ENCODE assay signal across 12 cellular contexts in genomic region chr2:64260093-64260808, GRCh38.
DNase-seq lines count a peak whose midpoint lies in the region; ATAC-seq and TF ChIP-seq lines count a peak whose summit lies in the region.
"Had no signal": no experiment of that assay in that cellular context is flagged by ENCODE, and none has a peak within 500 bp of the region (broad histone marks: within the 10 kb centered on the region; RNA-seq: fewer than 3 reads in every experiment).

No MANE protein-coding gene starts in this region.

- DNase-seq in left ventricle myocardium inferior = no peak
- DNase-seq in left ventricle myocardium superior = no peak
- DNase-seq in RWPE2 (ENCODE audit: low spot score) = no peak
- DNase-seq in lower lobe of right lung = no peak
- DNase-seq in uterus = no peak
- no peak for DNase-seq in H7
- DNase-seq: foreskin melanocyte; NCI-H187 treated with DMSO at 0.1 percent for 48 hours; stimulated activated naive CD4-positive, alpha-beta T cell treated with Interleukin-2 at 50 U/mL for 16 hours had no signal

- no peak for TF ChIP-seq POLR2A in uterus (IDR thresholded peaks at IDR 0.05)

- H3K36me3 ChIP-seq in left ventricle myocardium inferior (no peaks in the 10 kb centered on the region), RWPE2 (ENCODE audit: low read depth) (no peaks in the 10 kb centered on the region), lower lobe of right lung (no peaks in the 10 kb centered on the region), uterus (no peaks in the 10 kb centered on the region), H7 (replicated peaks; ENCODE audit: control insufficient read depth, insufficient read depth, low read length) (peaks cover 21% of the 10 kb centered on the region)

- H3K4me3 ChIP-seq in left ventricle myocardium inferior (no peak overlapping the region), RWPE2 (ENCODE audit: severe bottlenecking) (no peak overlapping the region), lower lobe of right lung (no peak overlapping the region), uterus (no peak overlapping the region), H7 (ENCODE audit: insufficient read depth, low read depth, low read length) (no peak overlapping the region)
- H3K4me3 ChIP-seq: smooth muscle cell had no signal

- intact Hi-C loops in left ventricle myocardium inferior (cut with micrococcal nuclease) (no loop called here), left ventricle myocardium superior (cut with micrococcal nuclease) (no loop called here), lower lobe of right lung (cut with DNase I) (no loop called here), uterus (cut with DNase I; ENCODE audit: low total_unique reads) (no loop called here)

- no peaks in the 10 kb centered on the region for H3K27me3 ChIP-seq in left ventricle myocardium inferior (ENCODE audit: low read depth)
- no peaks in the 10 kb centered on the region for H3K27me3 ChIP-seq in RWPE2 (ENCODE audit: insufficient read depth, poor library complexity, severe bottlenecking)
- H3K27me3 ChIP-seq in lower lobe of right lung (ENCODE audit: low read depth) = no peaks in the 10 kb centered on the region
- no peaks in the 10 kb centered on the region for H3K27me3 ChIP-seq in uterus
- no peaks in the 10 kb centered on the region for H3K27me3 ChIP-seq in H7 (ENCODE audit: control insufficient read depth, insufficient read depth, low read length)

- no peak for TF ChIP-seq CTCF in left ventricle myocardium inferior (IDR thresholded peaks at IDR 0.05; ENCODE audit: borderline replicate concordance)
- no peak for TF ChIP-seq CTCF in RWPE2 (IDR thresholded peaks at IDR 0.05; ENCODE audit: poor library complexity, severe bottlenecking)
- no peak for TF ChIP-seq CTCF in lower lobe of right lung (IDR thresholded peaks at IDR 0.05)
- no peak for TF ChIP-seq CTCF in uterus (IDR thresholded peaks at IDR 0.05)

- peaks cover 49% of the 10 kb centered on the region for H3K4me1 ChIP-seq in left ventricle myocardium inferior
- H3K4me1 ChIP-seq in RWPE2 (ENCODE audit: insufficient read depth, poor library complexity, severe bottlenecking) = peaks cover 24% of the 10 kb centered on the region
- H3K4me1 ChIP-seq in lower lobe of right lung = peaks cover 21% of the 10 kb centered on the region
- no peaks in the 10 kb centered on the region for H3K4me1 ChIP-seq in uterus

- ATAC-seq in left ventricle myocardium superior (no peak), RWPE2 (ENCODE audit: low read depth) (no peak), lower lobe of right lung (peak in 1 of 2 donors; percentile 23), HG03025 (IDR thresholded peaks at IDR 0.05; ENCODE audit: low FRiP score, unreplicated experiment) (no peak), HG03457 (IDR thresholded peaks at IDR 0.05; ENCODE audit: unreplicated experiment) (no peak)

- H3K9me3 ChIP-seq in left ventricle myocardium inferior (replicated peaks) (no peaks in the 10 kb centered on the region), RWPE2 (ENCODE audit: severe bottlenecking) (no peaks in the 10 kb centered on the region), lower lobe of right lung (no peaks in the 10 kb centered on the region), uterus (no peaks in the 10 kb centered on the region)

- peak overlapping the region; percentile 78 for H3K27ac ChIP-seq in left ventricle myocardium inferior (replicated peaks)
- peak overlapping the region; percentile 85 for H3K27ac ChIP-seq in RWPE2 (ENCODE audit: poor library complexity, severe bottlenecking)
- H3K27ac ChIP-seq in lower lobe of right lung = peak overlapping the region; percentile 63
- H3K27ac ChIP-seq in uterus = peak overlapping the region; percentile 48 to 56
